ENCODE assay signal across 9 cellular contexts in genomic region chr12:48004941-48005749, GRCh38. TPM values are rescaled to one million over a fixed set of nuclear protein-coding genes. Genes with fewer than 3 reads are reported as not detected.
DNase-seq lines count a peak whose midpoint lies in the region; ATAC-seq and TF ChIP-seq lines count a peak whose summit lies in the region.
"Had no signal": no experiment of that assay in that cellular context is flagged by ENCODE, and none has a peak within 500 bp of the region (broad histone marks: within the 10 kb centered on the region; RNA-seq: fewer than 3 reads in every experiment).

No MANE protein-coding gene starts in this region.

- H3K4ac ChIP-seq in trophoblast cell (ENCODE audit: low read depth, low read length), result no peak overlapping the region

- peak overlapping the region; percentile 60 for H2BK120ac ChIP-seq in trophoblast cell (ENCODE audit: insufficient read depth, low read length, poor library complexity)

- 35% methylated on average over 31 of the region's 31 CpGs for WGBS in hepatocyte (ENCODE audit: low lambda C conversion rate, missing lambda C conversion rate)
- WGBS in trophoblast cell (ENCODE audit: extremely low coverage, insufficient coverage, insufficient read length), result no CpG with 5 or more reads among the region's 31 CpGs

- no peaks in the 10 kb centered on the region for H4K20me1 ChIP-seq in hepatocyte (ENCODE audit: insufficient read depth, poor library complexity, severe bottlenecking)

- no peaks in the 10 kb centered on the region for H3K36me3 ChIP-seq in hepatocyte (replicated peaks; ENCODE audit: insufficient read depth, low read depth)
- no peaks in the 10 kb centered on the region for H3K36me3 ChIP-seq in trophoblast cell (ENCODE audit: control insufficient read depth in 1 of 2, insufficient read depth in 2 of 2, low read length in 2 of 2)
- no peaks in the 10 kb centered on the region for H3K36me3 ChIP-seq in MG63
- H3K36me3 ChIP-seq: neutrophil had no signal

- no peaks in the 10 kb centered on the region for H3K79me2 ChIP-seq in hepatocyte
- H3K79me2 ChIP-seq in trophoblast cell (ENCODE audit: control insufficient read depth, insufficient read depth, low read length, poor library complexity), result no peaks in the 10 kb centered on the region

- peaks cover 25% of the 10 kb centered on the region for H3K79me1 ChIP-seq in trophoblast cell (ENCODE audit: low read length)

- H3K9ac ChIP-seq in trophoblast cell (ENCODE audit: low read length), result peak overlapping the region; percentile 20

- H3K9me3 ChIP-seq in hepatocyte (ENCODE audit: low read depth), result no peaks in the 10 kb centered on the region
- peaks cover 1% of the 10 kb centered on the region for H3K9me3 ChIP-seq in trophoblast cell (ENCODE audit: insufficient read depth, low read depth, low read length)
- H3K9me3 ChIP-seq in MG63, result no peaks in the 10 kb centered on the region
- H3K9me3 ChIP-seq: neutrophil had no signal

- H4K12ac ChIP-seq in trophoblast cell (ENCODE audit: low read depth, low read length), result no peak overlapping the region

- H2BK12ac ChIP-seq in trophoblast cell (ENCODE audit: low read length), result peak overlapping the region; percentile 40

- H3K14ac ChIP-seq in trophoblast cell (ENCODE audit: low read length), result peak overlapping the region; percentile 31

- TF ChIP-seq CTCF in GM20000 (IDR thresholded peaks at IDR 0.05; ENCODE audit: extremely low read depth, missing control alignments) (no peak), hepatocyte (IDR thresholded peaks at IDR 0.05; ENCODE audit: poor library complexity) (no peak)

- H3K4me3 ChIP-seq in hepatocyte (no peak overlapping the region), trophoblast cell (ENCODE audit: low read depth, low read length) (peak overlapping the region; percentile 70), MG63 (no peak overlapping the region)

- H3K23ac ChIP-seq in trophoblast cell (ENCODE audit: low read length), result no peak overlapping the region

- H2AK5ac ChIP-seq in trophoblast cell (ENCODE audit: low read length), result peak overlapping the region; percentile 16

- H3K4me2 ChIP-seq in hepatocyte (peak overlapping the region; percentile 95), trophoblast cell (ENCODE audit: low read length) (peak overlapping the region; percentile 89)

- H2BK5ac ChIP-seq in trophoblast cell (ENCODE audit: low read depth, low read length, poor library complexity), result peak overlapping the region; percentile 20

- H4K8ac ChIP-seq in trophoblast cell (ENCODE audit: low read depth, low read length), result peak overlapping the region; percentile 31

- no peak for ATAC-seq in HG02981 (IDR thresholded peaks at IDR 0.05; ENCODE audit: unreplicated experiment)
- ATAC-seq in GM18505 (IDR thresholded peaks at IDR 0.05; ENCODE audit: unreplicated experiment), result no peak

- peaks cover 29% of the 10 kb centered on the region for H3K4me1 ChIP-seq in hepatocyte (ENCODE audit: insufficient read depth)
- peaks cover 19 to 39% of the 10 kb centered on the region in 2 experiments for H3K4me1 ChIP-seq in trophoblast cell (ENCODE audit: control insufficient read depth in 1 of 2, insufficient read depth in 2 of 2, low read length in 2 of 2)

- peak overlapping the region; percentile 20 for H3K18ac ChIP-seq in trophoblast cell (ENCODE audit: low read length)

- no peaks in the 10 kb centered on the region for H3K9me2 ChIP-seq in hepatocyte (replicated peaks; ENCODE audit: insufficient read depth)

- H2AFZ ChIP-seq in hepatocyte (peak overlapping the region; percentile 42), trophoblast cell (ENCODE audit: insufficient read depth, low read length, poor library complexity) (peak overlapping the region; percentile 0)

- TF ChIP-seq POLR2A in GM18505 (IDR thresholded peaks at IDR 0.05; ENCODE audit: borderline replicate concordance, extremely low read depth, insufficient read depth, insufficient read length), result no peak

- H3K27ac ChIP-seq in hepatocyte (peak overlapping the region; percentile 31), trophoblast cell (ENCODE audit: low read depth, low read length) (no peak overlapping the region)
- H3K27ac ChIP-seq: neutrophil had no signal

- peaks cover 42% of the 10 kb centered on the region for H3K27me3 ChIP-seq in hepatocyte
- H3K27me3 ChIP-seq in trophoblast cell (ENCODE audit: insufficient read depth, low read length), result peaks cover 48% of the 10 kb centered on the region
- H3K27me3 ChIP-seq in MG63, result peaks cover 86% of the 10 kb centered on the region

- H4K91ac ChIP-seq in trophoblast cell (ENCODE audit: low read depth, low read length), result peak overlapping the region; percentile 61

- DNase-seq in GM20000 (ENCODE audit: low spot score) (peak; percentile 34), NCI-H748 (lab: John Stamatoyannopoulos, UW; ENCODE audit: unreplicated experiment) (peak; percentile 72), hepatocyte (ENCODE audit: low spot score) (no peak), trophoblast cell (no peak), MG63 (no peak)

RNA-seq across cellular contexts. Expression of gene COL2A1, which starts 0.9 kb away (rescaled TPM):
- total RNA-seq in hepatocyte, result 32.7 and 52.5 TPM in 2 replicates
- polyA plus RNA-seq in hepatocyte, result 43.8 and 57.9 TPM in 2 replicates
- polyA plus RNA-seq in trophoblast cell (2013), result 72.0 and 81.5 TPM in 2 replicates
- total RNA-seq in MG63 (2014; rRNA removed; shearing (Covaris generic); ENCODE audit: low replicate concordance), result not detected in 2 replicates
- total RNA-seq: endothelial cell of umbilical vein had no signal
- polyA plus RNA-seq: endothelial cell of umbilical vein had no signal

RNA-seq across cellular contexts. Expression of gene TMEM106C, which starts 41.7 kb away (rescaled TPM):
- total RNA-seq in hepatocyte, result 113 and 124 TPM in 2 replicates
- 98.1 and 101 TPM in 2 replicates for polyA plus RNA-seq in hepatocyte
- 56.8 and 62.0 TPM in 2 replicates for polyA plus RNA-seq in trophoblast cell (2013)
- total RNA-seq in MG63 (2014; rRNA removed; shearing (Covaris generic); ENCODE audit: low replicate concordance), result 130 and 148 TPM in 2 replicates

Comparison
In these comparisons a context has a peak if more than half of its experiments do, and no peak if none do; other contexts are left out.
1. DNase-seq: peak in GM20000 (single experiment) and NCI-H748 (single experiment); none in hepatocyte (single experiment), trophoblast cell (0 of 2) and MG63 (single experiment).
2. RNA of gene COL2A1, which starts 0.9 kb away (total RNA-seq): 32.7 to 52.5 TPM in hepatocyte; not detected in MG63; every median in the first group is over 10 times any median in the second.